In the genomic region with DNA sequence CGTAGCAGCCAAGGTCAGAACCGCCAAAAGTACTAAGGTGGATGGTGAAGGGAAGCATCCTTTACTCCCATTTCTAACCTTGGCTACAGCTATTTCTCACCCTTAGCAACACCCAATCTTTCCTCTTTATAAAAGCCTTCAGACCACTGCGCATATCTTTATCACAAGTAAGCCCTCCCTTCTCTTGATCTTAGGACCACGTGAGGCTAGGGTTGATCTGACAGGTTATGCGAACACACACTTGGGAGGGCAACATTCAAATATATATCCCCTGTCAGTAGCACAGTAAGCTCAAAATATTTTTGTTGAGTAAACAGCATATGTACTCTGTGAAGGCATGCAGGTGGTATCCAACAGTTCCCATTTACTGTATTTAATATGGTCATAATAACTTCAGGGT, we compare ENCODE assay signal across 8 cellular contexts. TPM values are rescaled to one million over a fixed set of nuclear protein-coding genes. Genes with fewer than 3 reads are reported as not detected.
DNase-seq lines count a peak whose midpoint lies in the region; ATAC-seq and TF ChIP-seq lines count a peak whose summit lies in the region.

No MANE protein-coding gene starts in this region.

- RAD21 ChIA-PET in HCT116 (lab: Charles Lee; ENCODE audit: low non-redundant PET in 1 of 2, low total read pairs in 2 of 2, uncharacterized antibody in 2 of 2, unreplicated experiment in 2 of 2), result no interaction called here

- TF ChIP-seq CTCF in AG04450 (IDR thresholded peaks at IDR 0.05; ENCODE audit: low read depth, low read length), result no peak
- TF ChIP-seq CTCF in HCT116 (IDR thresholded peaks at IDR 0.05 in 2 of 3, conservative IDR thresholded peaks at IDR 0.05 in 1 of 3; ENCODE audit: borderline replicate concordance in 1 of 3, insufficient read depth in 1 of 3, low read depth in 2 of 3, low read length in 2 of 3), result no peak
- no peak for TF ChIP-seq CTCF in brain microvascular endothelial cell (IDR thresholded peaks at IDR 0.05; ENCODE audit: low read depth, low read length, missing control alignments)

- H2AFZ ChIP-seq in HCT116 (ENCODE audit: low read depth, low read length, poor library complexity, severe bottlenecking), result peak overlapping the region; percentile 96

- H3K27ac ChIP-seq in AG04450 (ENCODE audit: low read depth, low read length) (no peak overlapping the region), HCT116 (ENCODE audit: low read depth, low read length) (no peak overlapping the region), brain microvascular endothelial cell (peak overlapping the region; percentile 67), muscle layer of colon (ENCODE audit: low read depth, low read length) (peak overlapping the region; percentile 89)

- H3K9me3 ChIP-seq in AG04450 (ENCODE audit: control insufficient read depth, insufficient read depth, low read length), result no peaks in the 10 kb centered on the region
- no peaks in the 10 kb centered on the region for H3K9me3 ChIP-seq in HCT116 (ENCODE audit: control insufficient read depth in 1 of 2, insufficient read depth in 1 of 2, low read depth in 1 of 2, low read length in 2 of 2)
- H3K9me3 ChIP-seq in muscle layer of colon (ENCODE audit: low read length), result no peaks in the 10 kb centered on the region

- H3K79me2 ChIP-seq in HCT116 (ENCODE audit: insufficient read depth, low read length), result no peaks in the 10 kb centered on the region

- H3K4me1 ChIP-seq in HCT116 (ENCODE audit: control insufficient read depth in 1 of 2, insufficient read depth in 2 of 2, low read length in 2 of 2) (peaks cover 16 to 37% of the 10 kb centered on the region in 2 experiments), muscle layer of colon (ENCODE audit: insufficient read depth, low read length) (peaks cover 20% of the 10 kb centered on the region)

- H3K9ac ChIP-seq in HCT116 (ENCODE audit: low read length) (peak overlapping the region; percentile 64; the same call in 1 of the 2 replicates), muscle layer of colon (ENCODE audit: low read length) (peak overlapping the region; percentile 25)

- intact Hi-C loops in HCT116 (cut with micrococcal nuclease), result no loop called here
- intact Hi-C loops in head of caudate nucleus (cut with DNase I), result loop anchor here (10.0 kb wide), 1 partner anchor 339 kb away; the partner anchor contains the start of gene LHFPL2

- no peak for TF ChIP-seq POLR2A in HCT116 (IDR thresholded peaks at IDR 0.05; ENCODE audit: borderline replicate concordance, extremely low read depth, insufficient read depth, insufficient read length)

- ATAC-seq in HCT116 (no peak), GM19328 (IDR thresholded peaks at IDR 0.05; ENCODE audit: unreplicated experiment) (no peak)

- CTCF ChIA-PET in AG04450 (lab: Charles Lee), result interaction anchor here (1.0 to 2.0 kb wide), 6 partner anchors 9 to 663 kb away, joined by 3 to 11 read pairs (median 6); no protein-coding TSS in a partner anchor
- CTCF ChIA-PET in HCT116 (lab: Charles Lee), result interaction anchor here (1.6 to 3.7 kb wide), 2 partner anchors 38 to 84 kb away, joined by 8 to 17 read pairs; no protein-coding TSS in a partner anchor

- in situ Hi-C loops in brain microvascular endothelial cell (cut with HindIII; ENCODE audit: low pct_ligation_motif_present, low sequenced_read_pairs), result no loop called here

- H3K4me3 ChIP-seq in AG04450 (ENCODE audit: low read depth, low read length) (peak overlapping the region; percentile 73), HCT116 (replicated peaks in 1 of 2; ENCODE audit: low read depth in 1 of 2, low read length in 2 of 2) (peak overlapping the region in 1 of 2 experiments; percentile 66; a peak in 1 of 4 replicates), brain microvascular endothelial cell (ENCODE audit: low read depth, low read length) (peak overlapping the region; percentile 73), muscle layer of colon (ENCODE audit: low read depth in 1 of 2, low read length in 2 of 2) (peak overlapping the region in 1 of 2 donors; percentile 54)

- H3K9me2 ChIP-seq in HCT116 (ENCODE audit: insufficient read depth), result no peaks in the 10 kb centered on the region

- TF ChIP-seq RAD21 in HCT116 (IDR thresholded peaks at IDR 0.05; ENCODE audit: low read depth), result no peak

- H3K36me3 ChIP-seq in HCT116 (ENCODE audit: control insufficient read depth in 1 of 2, insufficient read depth in 2 of 2, low read length in 2 of 2) (no peaks in the 10 kb centered on the region), brain microvascular endothelial cell (replicated peaks) (no peaks in the 10 kb centered on the region), muscle layer of colon (ENCODE audit: insufficient read depth, low read length) (no peaks in the 10 kb centered on the region)

- DNase-seq in AG04450 (ENCODE audit: low read depth, low spot score) (no peak), HCT116 (ENCODE audit: low read depth, low spot score) (no peak), brain microvascular endothelial cell (no peak), head of caudate nucleus (no peak), occipital lobe (lab: John Stamatoyannopoulos, UW) (no peak), DMS79 (lab: John Stamatoyannopoulos, UW) (no peak)

- H3K4me2 ChIP-seq in HCT116 (ENCODE audit: low read length), result peak overlapping the region; percentile 94

- no peaks in the 10 kb centered on the region for H4K20me1 ChIP-seq in HCT116 (ENCODE audit: insufficient read depth)

- no TSS peak for BruUV-seq in HCT116 (replicated peaks; lab: Mats Ljungman, UMichigan)

- H3K27me3 ChIP-seq in AG04450 (ENCODE audit: control insufficient read depth, insufficient read depth, low read length) (no peaks in the 10 kb centered on the region), HCT116 (ENCODE audit: insufficient read depth, low read length) (no peaks in the 10 kb centered on the region), brain microvascular endothelial cell (replicated peaks) (no peaks in the 10 kb centered on the region), muscle layer of colon (ENCODE audit: control insufficient read depth in 1 of 2, insufficient read depth in 2 of 2, low read length in 2 of 2) (no peaks in the 10 kb centered on the region)

- POLR2A ChIA-PET in AG04450 (lab: Yijun Ruan, JAX), result no interaction called here
- POLR2A ChIA-PET in HCT116 (lab: Charles Lee), result no interaction called here

TF ChIP-seq in HCT116, 20 proteins besides CTCF, POLR2A, EP300 and RAD21:
- no peak for TF ChIP-seq YY1 (IDR thresholded peaks at IDR 0.05; ENCODE audit: extremely low read depth, insufficient replicate concordance, low read depth, low read length)
- no peak for TF ChIP-seq EZH2 (IDR thresholded peaks at IDR 0.05)
- no peak for TF ChIP-seq SIN3A (IDR thresholded peaks at IDR 0.05; ENCODE audit: low read depth)
- TF ChIP-seq FOSL1 (IDR thresholded peaks at IDR 0.05; ENCODE audit: low read depth), result no peak
- TF ChIP-seq TCF7L2 (IDR thresholded peaks at IDR 0.05; ENCODE audit: borderline replicate concordance, extremely low read depth, insufficient read depth, insufficient read length), result no peak
- TF ChIP-seq EGR1 (IDR thresholded peaks at IDR 0.05; ENCODE audit: low read depth), result no peak
- TF ChIP-seq, protein P1, sequence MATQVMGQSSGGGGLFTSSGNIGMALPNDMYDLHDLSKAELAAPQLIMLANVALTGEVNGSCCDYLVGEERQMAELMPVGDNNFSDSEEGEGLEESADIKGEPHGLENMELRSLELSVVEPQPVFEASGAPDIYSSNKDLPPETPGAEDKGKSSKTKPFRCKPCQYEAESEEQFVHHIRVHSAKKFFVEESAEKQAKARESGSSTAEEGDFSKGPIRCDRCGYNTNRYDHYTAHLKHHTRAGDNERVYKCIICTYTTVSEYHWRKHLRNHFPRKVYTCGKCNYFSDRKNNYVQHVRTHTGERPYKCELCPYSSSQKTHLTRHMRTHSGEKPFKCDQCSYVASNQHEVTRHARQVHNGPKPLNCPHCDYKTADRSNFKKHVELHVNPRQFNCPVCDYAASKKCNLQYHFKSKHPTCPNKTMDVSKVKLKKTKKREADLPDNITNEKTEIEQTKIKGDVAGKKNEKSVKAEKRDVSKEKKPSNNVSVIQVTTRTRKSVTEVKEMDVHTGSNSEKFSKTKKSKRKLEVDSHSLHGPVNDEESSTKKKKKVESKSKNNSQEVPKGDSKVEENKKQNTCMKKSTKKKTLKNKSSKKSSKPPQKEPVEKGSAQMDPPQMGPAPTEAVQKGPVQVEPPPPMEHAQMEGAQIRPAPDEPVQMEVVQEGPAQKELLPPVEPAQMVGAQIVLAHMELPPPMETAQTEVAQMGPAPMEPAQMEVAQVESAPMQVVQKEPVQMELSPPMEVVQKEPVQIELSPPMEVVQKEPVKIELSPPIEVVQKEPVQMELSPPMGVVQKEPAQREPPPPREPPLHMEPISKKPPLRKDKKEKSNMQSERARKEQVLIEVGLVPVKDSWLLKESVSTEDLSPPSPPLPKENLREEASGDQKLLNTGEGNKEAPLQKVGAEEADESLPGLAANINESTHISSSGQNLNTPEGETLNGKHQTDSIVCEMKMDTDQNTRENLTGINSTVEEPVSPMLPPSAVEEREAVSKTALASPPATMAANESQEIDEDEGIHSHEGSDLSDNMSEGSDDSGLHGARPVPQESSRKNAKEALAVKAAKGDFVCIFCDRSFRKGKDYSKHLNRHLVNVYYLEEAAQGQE (IDR thresholded peaks at IDR 0.05; ENCODE audit: low read depth), result no peak
- no peak for TF ChIP-seq POLR2AphosphoS5 (IDR thresholded peaks at IDR 0.05; ENCODE audit: low read depth, low read length)

RNA-seq across cellular contexts. Expression of gene ARSB, which starts 1.5 kb away (rescaled TPM):
- polyA plus RNA-seq in AG04450 (2011; rRNA removed), result 21.0 and 21.7 TPM in 2 replicates
- polyA minus RNA-seq in AG04450 (2011; rRNA and poly(A)+ RNA removed), result 17.3 and 17.4 TPM in 2 replicates
- total RNA-seq in HCT116 (2021; ENCODE audit: unreplicated experiment), result 4.8 TPM
- 1.3 and 1.8 TPM in 2 replicates for polyA plus RNA-seq in HCT116 (2012)
- total RNA-seq in occipital lobe, result 24.6 TPM

Comparison
In these comparisons a context has a peak if more than half of its experiments do, and no peak if none do; other contexts are left out.
1. H3K27ac ChIP-seq: peak in brain microvascular endothelial cell (single experiment) and muscle layer of colon (single experiment); none in AG04450 (single experiment) and HCT116 (single experiment).